Comparison of ENCODE assay signal across 9 cellular contexts in the genomic region with DNA sequence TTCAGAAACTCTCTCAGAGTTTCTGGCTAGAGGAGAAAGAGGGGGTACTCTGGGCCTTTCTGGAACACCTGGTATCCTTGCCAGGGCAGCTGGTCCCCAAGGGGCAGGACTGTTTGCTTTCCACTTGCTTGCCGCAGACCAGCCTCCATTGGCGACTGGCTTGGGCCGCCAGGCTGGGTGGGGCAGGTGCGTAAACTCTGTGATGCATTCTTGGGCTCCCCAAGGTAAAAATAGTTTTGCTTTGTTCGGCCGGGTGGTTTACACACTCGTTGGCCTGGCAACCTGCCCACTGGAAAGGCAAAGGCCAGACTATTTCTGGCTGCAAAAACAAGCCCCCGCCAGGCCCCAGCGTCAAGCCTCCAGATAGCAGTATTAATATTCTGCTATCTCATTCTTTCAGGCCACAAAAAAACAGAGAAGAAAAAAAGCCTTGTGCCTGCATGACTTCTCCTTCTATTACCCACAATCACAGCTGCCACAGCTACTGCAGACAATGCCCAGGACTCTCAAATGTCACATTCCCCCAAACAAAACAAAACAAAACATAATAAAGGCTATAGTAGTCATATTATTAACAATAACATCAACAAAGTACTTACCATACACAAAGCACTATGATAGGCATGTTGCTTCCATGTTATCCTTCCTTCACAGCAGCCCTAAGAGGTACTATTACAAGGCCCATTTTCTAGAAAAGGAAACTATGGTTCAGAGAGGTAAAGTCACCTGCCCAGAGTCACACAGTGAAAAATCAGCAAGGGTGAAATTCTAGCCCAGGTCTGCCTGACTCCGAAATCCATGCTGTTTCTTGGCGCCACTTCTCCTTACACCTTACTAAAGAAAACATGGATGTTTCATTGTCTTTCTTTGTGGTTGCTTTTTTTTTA. TPM values are rescaled to one million over a fixed set of nuclear protein-coding genes. Genes with fewer than 3 reads are reported as not detected.
DNase-seq lines count a peak whose midpoint lies in the region; ATAC-seq and TF ChIP-seq lines count a peak whose summit lies in the region.
"Had no signal": no experiment of that assay in that cellular context is flagged by ENCODE, and none has a peak within 500 bp of the region (broad histone marks: within the 10 kb centered on the region; RNA-seq: fewer than 3 reads in every experiment).

No MANE protein-coding gene starts in this region.

- TF ChIP-seq POLR2A in testis (IDR thresholded peaks at IDR 0.05), result no peak

- H3K9me3 ChIP-seq in BLaER1 treated with 17β-estradiol and CSF1 and Interleukin-3, amounts not matched to agents 10 nM and 100 nM (replicated peaks in 1 of 11), result peaks cover 16 to 34% (median 28%) of the 10 kb centered on the region in 11 experiments
- H3K9me3 ChIP-seq in SJCRH30 (replicated peaks) (peaks cover 12% of the 10 kb centered on the region), right cardiac atrium (ENCODE audit: control insufficient read depth, low read length) (no peaks in the 10 kb centered on the region), testis (no peaks in the 10 kb centered on the region)

- H3K4me3 ChIP-seq in BLaER1 treated with 17β-estradiol and CSF1 and Interleukin-3, amounts not matched to agents 10 nM and 100 nM, result peak overlapping the region in 3 of 10 experiments; percentile 10 to 37 (median 16); a peak in 4 of 20 replicates
- no peak overlapping the region for H3K4me3 ChIP-seq in SJCRH30
- H3K4me3 ChIP-seq in right cardiac atrium (ENCODE audit: low read length), result no peak overlapping the region
- H3K4me3 ChIP-seq in testis, result no peak overlapping the region

- no peaks in the 10 kb centered on the region for H4K20me1 ChIP-seq in BLaER1 treated with 17β-estradiol and CSF1 and Interleukin-3, amounts not matched to agents 10 nM and 100 nM

- H3K36me3 ChIP-seq in BLaER1 treated with 17β-estradiol and CSF1 and Interleukin-3, amounts not matched to agents 10 nM and 100 nM, result no peaks in the 10 kb centered on the region
- no peaks in the 10 kb centered on the region for H3K36me3 ChIP-seq in SJCRH30
- no peaks in the 10 kb centered on the region for H3K36me3 ChIP-seq in testis (ENCODE audit: low read depth, missing control alignments)

- no peaks in the 10 kb centered on the region for H3K27me3 ChIP-seq in BLaER1 treated with 17β-estradiol and CSF1 and Interleukin-3, amounts not matched to agents 10 nM and 100 nM
- no peaks in the 10 kb centered on the region for H3K27me3 ChIP-seq in SJCRH30
- no peaks in the 10 kb centered on the region for H3K27me3 ChIP-seq in right cardiac atrium (ENCODE audit: control insufficient read depth, insufficient read depth)
- H3K27me3 ChIP-seq in testis, result no peaks in the 10 kb centered on the region

- H3K4me1 ChIP-seq in BLaER1 treated with 17β-estradiol and CSF1 and Interleukin-3, amounts not matched to agents 10 nM and 100 nM, result peaks cover 31 to 80% (median 60%) of the 10 kb centered on the region in 10 experiments
- H3K4me1 ChIP-seq in SJCRH30 (peaks cover 23% of the 10 kb centered on the region), right cardiac atrium (ENCODE audit: control insufficient read depth, insufficient read depth, low read length) (peaks cover 6% of the 10 kb centered on the region), testis (peaks cover 34% of the 10 kb centered on the region)

- DNase-seq in SJCRH30 (peak; percentile 72 to 84), right cardiac atrium (peak; percentile 84 to 94 (median 94)), testis (peak; percentile 92), ecto neural progenitor cell (ENCODE audit: low spot score) (no peak), superior temporal gyrus (ENCODE audit: extremely low spot score) (no peak)
- DNase-seq: activated naive CD8-positive, alpha-beta T cell treated with anti-CD3 and anti-CD28 coated beads, Interleukin-2, amount 10 ng/mL, durations not matched to agents 7 days and 5 days had no signal

- H3K4me2 ChIP-seq in BLaER1 treated with 17β-estradiol and CSF1 and Interleukin-3, amounts not matched to agents 10 nM and 100 nM, result peak overlapping the region; percentile 61 to 88 (median 83)

- intact Hi-C loops in right cardiac atrium (cut with DNase I), result no loop called here
- intact Hi-C loops in testis (cut with DNase I; ENCODE audit: low total_unique reads), result no loop called here

- whole genome bisulfite sequencing in right cardiac atrium, result 20% methylated on average over 11 of the region's 11 CpGs
- 33 to 53% methylated on average over 11 of the region's 11 CpGs for WGBS in testis, 2 donors

- peak overlapping the region; percentile 12 to 82 (median 78); a peak in 20 of 22 replicates for H3K27ac ChIP-seq in BLaER1 treated with 17β-estradiol and CSF1 and Interleukin-3, amounts not matched to agents 10 nM and 100 nM
- peak overlapping the region; percentile 22; the same call in 1 of the 2 replicates for H3K27ac ChIP-seq in SJCRH30
- H3K27ac ChIP-seq in right cardiac atrium (ENCODE audit: low read length), result peak overlapping the region; percentile 86
- H3K27ac ChIP-seq in testis, result peak overlapping the region; percentile 60 to 67

- H3K9ac ChIP-seq in BLaER1 treated with 17β-estradiol and CSF1 and Interleukin-3, amounts not matched to agents 10 nM and 100 nM, result peak overlapping the region; percentile 6 to 70 (median 58); a peak in 20 of 22 replicates

- no peak for TF ChIP-seq CTCF in testis (IDR thresholded peaks at IDR 0.05)

- ATAC-seq in GM19397 (IDR thresholded peaks at IDR 0.05; ENCODE audit: unreplicated experiment), result peak; percentile 82
- peak; percentile 90 for ATAC-seq in HG03378 (IDR thresholded peaks at IDR 0.05; ENCODE audit: unreplicated experiment)
- peak; percentile 87 to 92 for ATAC-seq in right cardiac atrium

RNA-seq across cellular contexts. Expression of a gene that starts 14.0 kb away (rescaled TPM):
- total RNA-seq in SJCRH30 (2014; rRNA removed; shearing (Covaris generic)), result 0.30 and 0.53 TPM in 2 replicates
- total RNA-seq in right cardiac atrium (1 to 10 TPM in 1 of 4 donors, under 1 TPM in 3; 0.51 to 1.4 (median 0.68) TPM), testis (10 to 100 TPM in 1 of 2 donors, 1 to 10 TPM in 1; 9.8 to 15.0 TPM)
- polyA plus RNA-seq in right cardiac atrium (1.8 TPM), testis (ENCODE audit: insufficient read depth, low read depth, low replicate concordance) (28.9 TPM)
- total RNA-seq: activated naive CD8-positive, alpha-beta T cell treated with anti-CD3 and anti-CD28 coated beads, Interleukin-2, amount 10 ng/mL, durations not matched to agents 7 days and 5 days had no signal

Comparison
In these comparisons a context has a peak if more than half of its experiments do, and no peak if none do; other contexts are left out.
1. H3K27ac ChIP-seq: peak in every context shown above with its lines; median percentile 86 in right cardiac atrium; 78 in BLaER1 treated with 17β-estradiol and CSF1 and Interleukin-3, amounts not matched to agents 10 nM and 100 nM; 64 in testis; 22 in SJCRH30.
2. DNase-seq: peak in SJCRH30 (2 of 2), right cardiac atrium (3 of 3) and testis (single experiment); none in ecto neural progenitor cell (single experiment) and superior temporal gyrus (single experiment).
3. Peak in every context shown above with its lines, with median percentiles within 50 percentile points of each other: ATAC-seq.